ENCODE assay signal across 8 cellular contexts in genomic region chr21:42381347-42381984, GRCh38. TPM values are rescaled to one million over a fixed set of nuclear protein-coding genes. Genes with fewer than 3 reads are reported as not detected.
A peak's percentile ranks its signal among the peaks of the same experiment; 100 is the strongest.
DNase-seq lines count a peak whose midpoint lies in the region; ATAC-seq, FAIRE-seq and TF ChIP-seq lines count a peak whose summit lies in the region.
"Had no signal": no experiment of that assay in that cellular context is flagged by ENCODE, and none has a peak within 500 bp of the region (broad histone marks: within the 10 kb centered on the region; RNA-seq: fewer than 3 reads in every experiment).

No MANE protein-coding gene starts in this region.

- no peak for TF ChIP-seq EP300 in H1 (IDR thresholded peaks at IDR 0.05; ENCODE audit: borderline replicate concordance in 1 of 2, low read depth in 2 of 2, low read length in 2 of 2)

- CTCF ChIA-PET in H1 (lab: Charles Lee; ENCODE audit: partially characterized antibody) = interaction anchor here (0.6 to 3.0 kb wide), 29 partner anchors 8 to 342 kb away, joined by 3 to 29 read pairs (median 4); partner anchors contain the start of genes TFF1, TFF3 and UBASH3A

- TF ChIP-seq CTCF in LNCAP (IDR thresholded peaks at IDR 0.05) (peak; percentile 86), H1 (IDR thresholded peaks at IDR 0.05; ENCODE audit: control extremely low read depth in 1 of 3, insufficient read depth in 1 of 3, low read depth in 1 of 3, low read length in 3 of 3) (peak; percentile 73 to 99 (median 87))

- no peak for TF ChIP-seq POLR2A in H1 (IDR thresholded peaks at IDR 0.05; ENCODE audit: control extremely low read depth in 1 of 2, low read depth in 2 of 2, low read length in 2 of 2)

- H3K23me2 ChIP-seq in H1 (ENCODE audit: low read depth, low read length) = no peaks in the 10 kb centered on the region

- H3K4me1 ChIP-seq in H1 (replicated peaks in 1 of 4; ENCODE audit: control insufficient read depth in 3 of 4, insufficient read depth in 4 of 4, low read length in 3 of 4) (no peaks in the 10 kb centered on the region), trophoblast cell (ENCODE audit: control insufficient read depth in 1 of 2, insufficient read depth in 2 of 2, low read length in 2 of 2) (peaks cover 0 to 4% of the 10 kb centered on the region in 2 experiments)

- no peak overlapping the region for H4K12ac ChIP-seq in trophoblast cell (ENCODE audit: low read depth, low read length)

- H3K27me3 ChIP-seq in H1 (replicated peaks in 1 of 4; ENCODE audit: control insufficient read depth in 3 of 4, extremely low read depth in 1 of 4, insufficient read depth in 3 of 4, low read length in 3 of 4) (no peaks in the 10 kb centered on the region; a peak in 1 of 7 replicates), trophoblast cell (ENCODE audit: insufficient read depth, low read length) (no peaks in the 10 kb centered on the region)

- H3K4ac ChIP-seq in H1 (replicated peaks; ENCODE audit: insufficient read length, low read depth, low read length) (no peak overlapping the region), trophoblast cell (ENCODE audit: low read depth, low read length) (no peak overlapping the region)

- no peak overlapping the region for H3K14ac ChIP-seq in H1 (ENCODE audit: insufficient read length)
- no peak overlapping the region for H3K14ac ChIP-seq in trophoblast cell (ENCODE audit: low read length)

- no peak overlapping the region for H3K23ac ChIP-seq in H1 (ENCODE audit: insufficient read length)
- no peak overlapping the region for H3K23ac ChIP-seq in trophoblast cell (ENCODE audit: low read length)

- H4K5ac ChIP-seq in H1 (ENCODE audit: insufficient read length, low read depth, low read length) = no peak overlapping the region

- H3K4me2 ChIP-seq in H1 (ENCODE audit: insufficient read depth in 1 of 2, low read depth in 2 of 2, low read length in 2 of 2) (no peak overlapping the region), trophoblast cell (ENCODE audit: low read length) (no peak overlapping the region)

- H2AFZ ChIP-seq in H1 (ENCODE audit: low read length) (no peak overlapping the region), trophoblast cell (ENCODE audit: insufficient read depth, low read length, poor library complexity) (no peak overlapping the region)

- no peak overlapping the region for H2AK5ac ChIP-seq in H1 (ENCODE audit: low read depth, low read length)
- no peak overlapping the region for H2AK5ac ChIP-seq in trophoblast cell (ENCODE audit: low read length)

- H3K79me2 ChIP-seq in H1 (ENCODE audit: control insufficient read depth in 1 of 2, insufficient read depth in 2 of 2, low read length in 2 of 2) = no peaks in the 10 kb centered on the region
- no peaks in the 10 kb centered on the region for H3K79me2 ChIP-seq in trophoblast cell (ENCODE audit: control insufficient read depth, insufficient read depth, low read length, poor library complexity)

- POLR2A ChIA-PET in H1 (lab: Charles Lee; ENCODE audit: partially characterized antibody) = interaction anchor here (0.5 kb wide), 1 partner anchor 31 kb away, joined by 4 read pairs; no protein-coding TSS in a partner anchor

- H4K91ac ChIP-seq in H1 (replicated peaks; ENCODE audit: insufficient read length, low read length) (no peak overlapping the region), trophoblast cell (ENCODE audit: low read depth, low read length) (no peak overlapping the region)

- H4K8ac ChIP-seq in H1 (ENCODE audit: extremely low read depth, insufficient read depth, low read length) (no peak overlapping the region; the same call in 1 of the 2 replicates), trophoblast cell (ENCODE audit: low read depth, low read length) (no peak overlapping the region)

- H2BK20ac ChIP-seq in H1 (ENCODE audit: low read length) = no peak overlapping the region

- H3K79me1 ChIP-seq in H1 (ENCODE audit: low read depth, low read length) = no peaks in the 10 kb centered on the region; the same call in 1 of the 2 replicates
- H3K79me1 ChIP-seq in trophoblast cell (ENCODE audit: low read length) = no peaks in the 10 kb centered on the region

- no peak overlapping the region for H3K4me3 ChIP-seq in H1 (ENCODE audit: extremely low read depth in 1 of 4, insufficient read depth in 2 of 4, low read depth in 3 of 4, low read length in 4 of 4)
- H3K4me3 ChIP-seq in trophoblast cell (ENCODE audit: low read depth, low read length) = no peak overlapping the region

- H3K18ac ChIP-seq in H1 (ENCODE audit: extremely low read depth, low read length) (no peak overlapping the region), trophoblast cell (ENCODE audit: low read length) (no peak overlapping the region)

- H3K9me3 ChIP-seq in H1 (ENCODE audit: insufficient read depth in 2 of 2, low read depth in 1 of 2, low read length in 1 of 2) (no peaks in the 10 kb centered on the region), trophoblast cell (ENCODE audit: insufficient read depth, low read depth, low read length) (peaks cover 6% of the 10 kb centered on the region)

- no peak for FAIRE-seq in H1 (lab: Jason Lieb, UNC)

- TF ChIP-seq RAD21 in H1 (IDR thresholded peaks at IDR 0.05 in 1 of 2, conservative IDR thresholded peaks at IDR 0.05 in 1 of 2; ENCODE audit: low read depth in 2 of 2, low read length in 2 of 2) = peak; percentile 78 to 84

- H2BK15ac ChIP-seq in H1 (ENCODE audit: low read length) = no peak overlapping the region

- H3K9ac ChIP-seq in H1 (replicated peaks in 1 of 4; ENCODE audit: extremely low read depth in 1 of 4, low read depth in 3 of 4, low read length in 3 of 4) = no peak overlapping the region
- H3K9ac ChIP-seq in trophoblast cell (ENCODE audit: low read length) = no peak overlapping the region

- no peak overlapping the region for H3K56ac ChIP-seq in H1 (replicated peaks; ENCODE audit: insufficient read length, low read depth, low read length)

- H4K20me1 ChIP-seq in H1 (replicated peaks in 1 of 2; ENCODE audit: control insufficient read depth in 1 of 2, insufficient read depth in 2 of 2, low read length in 2 of 2) = peaks cover 0 to 3% of the 10 kb centered on the region in 2 experiments

- H3K36me3 ChIP-seq in H1 (ENCODE audit: control insufficient read depth in 2 of 4, insufficient read depth in 4 of 4, low read length in 3 of 4) (no peaks in the 10 kb centered on the region), trophoblast cell (ENCODE audit: control insufficient read depth in 1 of 2, insufficient read depth in 2 of 2, low read length in 2 of 2) (no peaks in the 10 kb centered on the region)

- WGBS in H1 (ENCODE audit: extremely low coverage in 1 of 2, insufficient coverage in 1 of 2, insufficient read length in 1 of 2, insufficient replicate concordance in 2 of 2, low coverage in 1 of 2, low lambda C conversion rate in 2 of 2, missing lambda C conversion rate in 1 of 2), 2 experiments = 79% methylated on average over 1 of the region's 1 CpG; no CpG with 5 or more reads in 1 of the 2 experiments
- no CpG with 5 or more reads among the region's 1 CpG for WGBS in trophoblast cell (ENCODE audit: extremely low coverage, insufficient coverage, insufficient read length)

- H3K27ac ChIP-seq in H1 (ENCODE audit: low read depth, low read length) (no peak overlapping the region), trophoblast cell (ENCODE audit: low read depth, low read length) (no peak overlapping the region)

- H2BK12ac ChIP-seq in H1 (ENCODE audit: low read depth, low read length) = no peak overlapping the region
- H2BK12ac ChIP-seq in trophoblast cell (ENCODE audit: low read length) = no peak overlapping the region

- ATAC-seq in HG02610 (IDR thresholded peaks at IDR 0.05; ENCODE audit: unreplicated experiment) = no peak

- H2BK5ac ChIP-seq in H1 (ENCODE audit: low read depth, low read length) = no peak overlapping the region
- no peak overlapping the region for H2BK5ac ChIP-seq in trophoblast cell (ENCODE audit: low read depth, low read length, poor library complexity)

- peak; percentile 8 for DNase-seq in EL
- DNase-seq in T-helper 22 cell (ENCODE audit: low read depth) = peak; percentile 16
- no peak for DNase-seq in H1 (ENCODE audit: low read depth in 1 of 2, low spot score in 2 of 2)
- peak; percentile 24 to 62 for DNase-seq in trophoblast cell
- DNase-seq in occipital lobe (lab: John Stamatoyannopoulos, UW) = no peak

- H2BK120ac ChIP-seq in H1 (replicated peaks; ENCODE audit: low read depth, low read length) (no peak overlapping the region), trophoblast cell (ENCODE audit: insufficient read depth, low read length, poor library complexity) (no peak overlapping the region)

RNA-seq across cellular contexts. Expression of gene TMPRSS3, which starts 14.4 kb away (rescaled TPM):
- not detected in 2 replicates for total RNA-seq in H1 (2021; fragmentation: NEBNext Ultra II Directional; extraction: Animal tissue kit (Norgen Biotek cat#: 25700))
- 0.38 and 0.75 TPM in 2 replicates for polyA plus RNA-seq in H1 (2011; rRNA removed)
- polyA plus RNA-seq in H1 (2011; cell fraction: cytosol; rRNA removed) = 0.61 TPM
- 0.63 TPM for polyA plus RNA-seq in H1 (2011; cell fraction: nucleus; rRNA removed)
- 0.19 to 0.52 TPM (median 0.36 TPM) in 3 of 4 replicates, not detected in the other for polyA plus RNA-seq in H1 (2012, experiment 1 of 2)
- polyA plus RNA-seq in H1 (2012, experiment 2 of 2) = 0.16 TPM
- 0.06 TPM for polyA plus RNA-seq in H1 (2013, experiment 1 of 2)
- 0.13 TPM for polyA plus RNA-seq in H1 (2013, experiment 2 of 2)
- 0.44 and 0.63 TPM in 2 replicates for polyA minus RNA-seq in H1 (2011; rRNA and poly(A)+ RNA removed)
- polyA minus RNA-seq in H1 (2011; cell fraction: cytosol; rRNA and poly(A)+ RNA removed) = not detected
- polyA minus RNA-seq in H1 (2011; cell fraction: nucleus; rRNA and poly(A)+ RNA removed) = 1.3 TPM
- 0.08 and 0.18 TPM in 2 replicates for polyA plus RNA-seq in trophoblast cell (2013)
- not detected for total RNA-seq in occipital lobe

RNA-seq across cellular contexts. Expression of gene TFF1, which starts 15.1 kb away (rescaled TPM):
- not detected in 2 replicates for total RNA-seq in H1 (2021; fragmentation: NEBNext Ultra II Directional; extraction: Animal tissue kit (Norgen Biotek cat#: 25700))
- not detected in 2 replicates for polyA plus RNA-seq in H1 (2011; rRNA removed)
- not detected for polyA plus RNA-seq in H1 (2011; cell fraction: cytosol; rRNA removed)
- polyA plus RNA-seq in H1 (2011; cell fraction: nucleus; rRNA removed) = not detected
- polyA plus RNA-seq in H1 (2012, experiment 1 of 2) = not detected in 4 replicates
- polyA plus RNA-seq in H1 (2012, experiment 2 of 2) = not detected
- polyA plus RNA-seq in H1 (2013, experiment 1 of 2) = not detected
- not detected for polyA plus RNA-seq in H1 (2013, experiment 2 of 2)
- not detected in 2 replicates for polyA minus RNA-seq in H1 (2011; rRNA and poly(A)+ RNA removed)
- not detected for polyA minus RNA-seq in H1 (2011; cell fraction: cytosol; rRNA and poly(A)+ RNA removed)
- not detected for polyA minus RNA-seq in H1 (2011; cell fraction: nucleus; rRNA and poly(A)+ RNA removed)
- polyA plus RNA-seq in trophoblast cell (2013) = 10.1 and 13.5 TPM in 2 replicates
- total RNA-seq in occipital lobe = not detected
- total RNA-seq: T-helper 2 cell treated with Interferon-gamma antibody and Interleukin-4, amounts not matched to agents 100 ng/mL and 5 ng/mL, for 36 hours had no signal

RNA-seq across cellular contexts. Expression of gene UBASH3A, which starts 22.2 kb away (rescaled TPM):
- total RNA-seq in H1 (2021; fragmentation: NEBNext Ultra II Directional; extraction: Animal tissue kit (Norgen Biotek cat#: 25700)) = not detected in 2 replicates
- polyA plus RNA-seq in H1 (2011; rRNA removed) = not detected in 2 replicates
- not detected for polyA plus RNA-seq in H1 (2011; cell fraction: cytosol; rRNA removed)
- polyA plus RNA-seq in H1 (2011; cell fraction: nucleus; rRNA removed) = not detected
- polyA plus RNA-seq in H1 (2012, experiment 1 of 2) = not detected in 4 replicates
- polyA plus RNA-seq in H1 (2012, experiment 2 of 2) = not detected
- not detected for polyA plus RNA-seq in H1 (2013, experiment 1 of 2)
- polyA plus RNA-seq in H1 (2013, experiment 2 of 2) = not detected
- polyA minus RNA-seq in H1 (2011; rRNA and poly(A)+ RNA removed) = 0.19 TPM in 1 of 2 replicates, not detected in the other
- not detected for polyA minus RNA-seq in H1 (2011; cell fraction: cytosol; rRNA and poly(A)+ RNA removed)
- polyA minus RNA-seq in H1 (2011; cell fraction: nucleus; rRNA and poly(A)+ RNA removed) = not detected
- 0.01 TPM in 1 of 2 replicates, not detected in the other for polyA plus RNA-seq in trophoblast cell (2013)
- total RNA-seq in occipital lobe = not detected

RNA-seq across cellular contexts. Expression of gene TFF2, which starts 30.7 kb away (rescaled TPM):
- not detected in 2 replicates for total RNA-seq in H1 (2021; fragmentation: NEBNext Ultra II Directional; extraction: Animal tissue kit (Norgen Biotek cat#: 25700))
- not detected in 2 replicates for polyA plus RNA-seq in H1 (2011; rRNA removed)
- polyA plus RNA-seq in H1 (2011; cell fraction: cytosol; rRNA removed) = not detected
- polyA plus RNA-seq in H1 (2011; cell fraction: nucleus; rRNA removed) = not detected
- polyA plus RNA-seq in H1 (2012, experiment 1 of 2) = not detected in 4 replicates
- polyA plus RNA-seq in H1 (2012, experiment 2 of 2) = not detected
- not detected for polyA plus RNA-seq in H1 (2013, experiment 1 of 2)
- not detected for polyA plus RNA-seq in H1 (2013, experiment 2 of 2)
- polyA minus RNA-seq in H1 (2011; rRNA and poly(A)+ RNA removed) = not detected in 2 replicates
- not detected for polyA minus RNA-seq in H1 (2011; cell fraction: cytosol; rRNA and poly(A)+ RNA removed)
- not detected for polyA minus RNA-seq in H1 (2011; cell fraction: nucleus; rRNA and poly(A)+ RNA removed)
- 0.07 TPM in 1 of 2 replicates, not detected in the other for polyA plus RNA-seq in trophoblast cell (2013)
- total RNA-seq in occipital lobe = not detected
- total RNA-seq: T-helper 2 cell treated with Interferon-gamma antibody and Interleukin-4, amounts not matched to agents 100 ng/mL and 5 ng/mL, for 36 hours had no signal

Comparison
In these comparisons a context has a peak if more than half of its experiments do, and no peak if none do; other contexts are left out.
1. DNase-seq: peak in EL (single experiment), T-helper 22 cell (single experiment) and trophoblast cell (2 of 2); none in H1 (0 of 2) and occipital lobe (single experiment).